ENCODE assay signal across 9 cellular contexts in genomic region chrX:68895339-68896250, GRCh38.
DNase-seq lines count a peak whose midpoint lies in the region; ATAC-seq, FAIRE-seq and TF ChIP-seq lines count a peak whose summit lies in the region.
"Had no signal": no experiment of that assay in that cellular context is flagged by ENCODE, and none has a peak within 500 bp of the region (broad histone marks: within the 10 kb centered on the region; RNA-seq: fewer than 3 reads in every experiment).

No MANE protein-coding gene starts in this region.

- POLR2A ChIA-PET in A549 (lab: Yijun Ruan, JAX), result interaction anchor here (0.9 kb wide), 1 partner anchor 67 kb away, joined by 4 read pairs; the partner anchor contains the start of gene EFNB1

- H3K4me1 ChIP-seq in A549 (peaks cover 11% of the 10 kb centered on the region), mucosa of stomach (ENCODE audit: control insufficient read depth, insufficient read depth, low read length) (peaks cover 33% of the 10 kb centered on the region)

- no peak for TF ChIP-seq POLR2A in A549 (IDR thresholded peaks at IDR 0.05; ENCODE audit: low read length)

- H3K36me3 ChIP-seq in mucosa of stomach (ENCODE audit: control insufficient read depth, insufficient read depth, low read length), result no peaks in the 10 kb centered on the region

- no peaks in the 10 kb centered on the region for H3K27me3 ChIP-seq in mucosa of stomach (ENCODE audit: control insufficient read depth, insufficient read depth, low read length)

- no peak for TF ChIP-seq EP300 in A549 (IDR thresholded peaks at IDR 0.05)

- ATAC-seq in A549 (peak; percentile 41 to 80; a peak in 3 of 6 replicates), HG03095 (IDR thresholded peaks at IDR 0.05; ENCODE audit: unreplicated experiment) (no peak), HG02588 (IDR thresholded peaks at IDR 0.05; ENCODE audit: unreplicated experiment) (no peak)

- TF ChIP-seq CTCF in A549 (IDR thresholded peaks at IDR 0.05) (no peak), epithelial cell of esophagus (IDR thresholded peaks at IDR 0.05; ENCODE audit: insufficient read depth, low read depth, low read length, missing control alignments) (no peak)

- CTCF ChIA-PET in A549 (lab: Yijun Ruan, JAX), result interaction anchor here (1.4 kb wide), 1 partner anchor 68 kb away, joined by 4 read pairs; no protein-coding TSS in a partner anchor

- H3K27ac ChIP-seq in A549, result peak overlapping the region in 1 of 2 experiments; percentile 30; a peak in 3 of 6 replicates

- H3K9ac ChIP-seq in mucosa of stomach (ENCODE audit: low read length), result peak overlapping the region; percentile 50

- FAIRE-seq in A549 (lab: Jason Lieb, UNC), result no peak
- FAIRE-seq: endometrium had no signal

- H3K9me3 ChIP-seq in A549 (no peaks in the 10 kb centered on the region), mucosa of stomach (ENCODE audit: control insufficient read depth, low read length) (no peaks in the 10 kb centered on the region)

- DNase-seq in A549 (ENCODE audit: low read depth in 1 of 2, low spot score in 1 of 2), result peak in 1 of 2 experiments; percentile 31
- DNase-seq in LHCN-M2 (ENCODE audit: low read depth), result peak; percentile 3
- peak; percentile 74 for DNase-seq in epithelial cell of esophagus (ENCODE audit: low read depth)
- DNase-seq in activated CD4-positive, alpha-beta T cell treated with anti-CD3 and anti-CD28 coated beads, Interleukin-2, amount 50 U/mL, for 1 hour, result no peak
- no peak for DNase-seq in SKM-1 treated with dmso at 0.1 percent for 144 hours (lab: John Stamatoyannopoulos, UW; ENCODE audit: unreplicated experiment)

- H3K4me2 ChIP-seq in A549, result peak overlapping the region; percentile 38

- 50% methylated on average over 5 of the region's 9 CpGs for WGBS in A549 (ENCODE audit: missing lambda C conversion rate)

- no peak overlapping the region for H3K4me3 ChIP-seq in A549
- no peak overlapping the region for H3K4me3 ChIP-seq in epithelial cell of esophagus (ENCODE audit: low read length)
- no peak overlapping the region for H3K4me3 ChIP-seq in mucosa of stomach (ENCODE audit: low read length)

- TF ChIP-seq RAD21 in A549 (conservative IDR thresholded peaks at IDR 0.05 in 1 of 2, IDR thresholded peaks at IDR 0.05 in 1 of 2), result no peak

TF ChIP-seq in A549, 52 proteins besides CTCF, POLR2A, EP300 and RAD21:
- TF ChIP-seq ATOH8 (CRISPR knock-in tag; IDR thresholded peaks at IDR 0.05; ENCODE audit: low read depth) (no peak), PBX3 (IDR thresholded peaks at IDR 0.05) (no peak)

Comparison
In these comparisons a context has a peak if more than half of its experiments do, and no peak if none do; other contexts are left out.
1. ATAC-seq: peak in A549 (2 of 2); none in HG03095 (single experiment) and HG02588 (single experiment).
2. DNase-seq: peak in LHCN-M2 (single experiment) and epithelial cell of esophagus (single experiment); none in activated CD4-positive, alpha-beta T cell treated with anti-CD3 and anti-CD28 coated beads, Interleukin-2, amount 50 U/mL, for 1 hour (single experiment) and SKM-1 treated with dmso at 0.1 percent for 144 hours (single experiment).